Comparison of ENCODE assay signal across 10 cellular contexts in genomic region chr9:131642496-131643083, GRCh38.
DNase-seq lines count a peak whose midpoint lies in the region; ATAC-seq and TF ChIP-seq lines count a peak whose summit lies in the region.
"Had no signal": no experiment of that assay in that cellular context is flagged by ENCODE, and none has a peak within 500 bp of the region (broad histone marks: within the 10 kb centered on the region; RNA-seq: fewer than 3 reads in every experiment).

No MANE protein-coding gene starts in this region.

- TF ChIP-seq CTCF in GM13977 (IDR thresholded peaks at IDR 0.05; ENCODE audit: extremely low read depth, insufficient read depth, missing control alignments) (no peak), prostate gland (IDR thresholded peaks at IDR 0.05) (no peak)

- no peak for TF ChIP-seq POLR2A in prostate gland (IDR thresholded peaks at IDR 0.05)

- in situ Hi-C loops in GM13977 (cut with MboI; ENCODE audit: low pct_unique_long_range_greater_than_20kb, low sequenced_read_pairs, unreplicated experiment): no loop called here

- no peaks in the 10 kb centered on the region for H3K36me3 ChIP-seq in prostate gland

- DNase-seq in GM13977 (ENCODE audit: low spot score): peak; percentile 74
- DNase-seq in activated T-cell treated with anti-CD3 and anti-CD28 coated beads, Interleukin-2, amount 50 U/mL, for 48 hours: peak; percentile 71 to 73
- DNase-seq in prostate gland (ENCODE audit: low spot score): no peak
- no peak for DNase-seq in 8988T
- DNase-seq in NCI-H146 (lab: John Stamatoyannopoulos, UW): no peak
- no peak for DNase-seq in left lobe of liver (ENCODE audit: low spot score)
- no peak for DNase-seq in sciatic nerve (ENCODE audit: low spot score)
- DNase-seq: naive thymus-derived CD8-positive, alpha-beta T cell; NCI-H2029 had no signal

- H3K4me1 ChIP-seq in prostate gland (replicated peaks): peaks cover 14% of the 10 kb centered on the region

- H3K4me3 ChIP-seq in prostate gland: no peak overlapping the region

- H3K9me3 ChIP-seq in prostate gland: no peaks in the 10 kb centered on the region

- 72% methylated on average over 13 of the region's 13 CpGs for WGBS in prostate gland

- peak overlapping the region; percentile 61 to 72 for H3K27ac ChIP-seq in prostate gland

- H3K27me3 ChIP-seq in prostate gland (replicated peaks; ENCODE audit: insufficient read depth): no peaks in the 10 kb centered on the region

- peak; percentile 46 for ATAC-seq in GM21825 (IDR thresholded peaks at IDR 0.05; ENCODE audit: unreplicated experiment)
- ATAC-seq in left lobe of liver: no peak
- ATAC-seq in sciatic nerve: no peak
- ATAC-seq: naive thymus-derived CD8-positive, alpha-beta T cell had no signal

- intact Hi-C loops in prostate gland (cut with DNase I) (no loop called here), sciatic nerve (cut with DNase I) (no loop called here)

Comparison
In these comparisons a context has a peak if more than half of its experiments do, and no peak if none do; other contexts are left out.
1. DNase-seq: peak in GM13977 (single experiment) and activated T-cell treated with anti-CD3 and anti-CD28 coated beads, Interleukin-2, amount 50 U/mL, for 48 hours (2 of 2); none in prostate gland (single experiment), 8988T (single experiment), NCI-H146 (single experiment), left lobe of liver (single experiment) and sciatic nerve (single experiment).